Comparison of ENCODE assay signal across 23 cellular contexts in genomic region chr3:4672727-4673126, GRCh38.
"Had no signal": no experiment of that assay in that cellular context is flagged by ENCODE, and none has a peak within 500 bp of the region (broad histone marks: within the 10 kb centered on the region; RNA-seq: fewer than 3 reads in every experiment).

No MANE protein-coding gene starts in this region.

- ATAC-seq: activated naive CD4-positive, alpha-beta T cell treated with anti-CD3 and anti-CD28 coated beads, Interleukin-2, amount 50 U/mL, for 72 hours; activated naive CD8-positive, alpha-beta T cell treated with anti-CD3 and anti-CD28 coated beads, Interleukin-2, amount 50 U/mL, for 24 hours; activated T-cell treated with anti-CD3 and anti-CD28 coated beads, Interleukin-2, amount 50 U/mL, for 4 hours; PC-3; T-helper 17 cell had no signal

- DNase-seq: activated B cell treated with CpG ODN at 0.5 μM for 24 hours; activated CD4-positive, alpha-beta memory T cell treated with anti-CD3 and anti-CD28 coated beads for 36 hours; activated CD4-positive, alpha-beta T cell treated with anti-CD3 and anti-CD28 coated beads for 1 hour; activated CD4-positive, alpha-beta T cell treated with anti-CD3 and anti-CD28 coated beads, Interleukin-2, amount 10 ng/mL, durations not matched to agents 24 days and 14 days; activated CD8-positive, alpha-beta memory T cell treated with anti-CD3 and anti-CD28 coated beads for 24 hours; activated effector memory CD4-positive, alpha-beta T cell treated with anti-CD3 and anti-CD28 coated beads, Interleukin-2, amount 50 U/mL, for 16 hours; activated naive CD4-positive, alpha-beta T cell treated with Interleukin-2 at 50 U/mL for 16 hours; activated naive CD8-positive, alpha-beta T cell treated with anti-CD3 and anti-CD28 coated beads, Interleukin-2, amount 50 U/mL, for 24 hours; activated T-cell treated with anti-CD3 and anti-CD28 coated beads, Interleukin-2, amount 50 U/mL, for 4 hours; amniotic stem cell; Kasumi-1; KBM-7; NCI-H1105 treated with DMSO at 0.1 percent for 48 hours; NCI-H1436 treated with DMSO at 0.1 percent for 48 hours; NCI-H187; NCI-H2081; NCI-H510A treated with DMSO at 0.1 percent for 48 hours; NCI-H69; PC-3; SIG-M5; T-helper 17 cell; T-helper 9 cell had no signal
